Comparison of ENCODE assay signal across 11 cellular contexts in the genomic region with DNA sequence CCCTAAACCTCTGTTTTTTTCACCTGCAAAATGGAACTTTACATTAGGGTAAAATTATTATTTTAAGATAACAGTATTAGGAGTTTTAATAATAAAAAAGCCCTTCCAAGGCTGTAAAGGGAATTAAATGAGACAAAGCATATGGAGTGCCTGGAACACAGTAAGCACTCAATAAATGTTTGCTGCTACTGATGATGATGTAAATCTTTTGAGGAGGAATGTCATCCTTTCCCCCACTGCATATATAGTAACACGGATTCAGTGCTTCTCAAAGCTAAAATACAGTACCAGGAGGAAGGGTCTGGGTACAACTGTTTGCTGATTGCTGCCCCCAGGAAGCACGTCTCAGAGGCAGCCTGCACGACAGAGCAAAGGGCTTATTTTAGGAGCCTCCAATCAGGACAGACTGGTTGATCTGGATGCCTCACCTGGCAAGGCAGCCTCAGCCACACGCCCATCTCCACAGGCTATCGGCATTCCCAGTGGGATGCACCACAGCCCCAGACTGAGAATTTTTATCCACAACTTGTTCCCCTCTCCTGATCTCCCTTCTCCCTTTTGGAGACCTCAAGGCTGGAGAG.
DNase-seq lines count a peak whose midpoint lies in the region; ATAC-seq, FAIRE-seq and TF ChIP-seq lines count a peak whose summit lies in the region.
"Had no signal": no experiment of that assay in that cellular context is flagged by ENCODE, and none has a peak within 500 bp of the region (broad histone marks: within the 10 kb centered on the region; RNA-seq: fewer than 3 reads in every experiment).

No MANE protein-coding gene starts in this region.

- no peak for TF ChIP-seq CTCF in WTC11 (IDR thresholded peaks at IDR 0.05)

- H3K9me3 Mint-ChIP-seq in WTC11, result no peaks in the 10 kb centered on the region
- no peaks in the 10 kb centered on the region for H3K9me3 Mint-ChIP-seq in activated naive CD8-positive, alpha-beta T cell treated with anti-CD3 and anti-CD28 coated beads, Interleukin-2, amount 50 U/mL, for 24 hours
- H3K9me3 Mint-ChIP-seq: stimulated activated memory B cell treated with anti-CD40 and anti-IgM and Interleukin-4, amounts not matched to agents 10 μg/mL and 1 μg/mL and 100 μg/mL, for 72 hours had no signal

- peak overlapping the region; percentile 97 for H3K27ac Mint-ChIP-seq in WTC11
- no peak overlapping the region for H3K27ac Mint-ChIP-seq in activated naive CD8-positive, alpha-beta T cell treated with anti-CD3 and anti-CD28 coated beads, Interleukin-2, amount 50 U/mL, for 24 hours
- H3K27ac Mint-ChIP-seq: stimulated activated memory B cell treated with anti-CD40 and anti-IgM and Interleukin-4, amounts not matched to agents 10 μg/mL and 1 μg/mL and 100 μg/mL, for 72 hours had no signal

- H3K36me3 Mint-ChIP-seq in WTC11, result no peaks in the 10 kb centered on the region
- H3K36me3 Mint-ChIP-seq in activated naive CD8-positive, alpha-beta T cell treated with anti-CD3 and anti-CD28 coated beads, Interleukin-2, amount 50 U/mL, for 24 hours (ENCODE audit: low read depth), result no peaks in the 10 kb centered on the region
- H3K36me3 Mint-ChIP-seq: stimulated activated memory B cell treated with anti-CD40 and anti-IgM and Interleukin-4, amounts not matched to agents 10 μg/mL and 1 μg/mL and 100 μg/mL, for 72 hours had no signal

- no peak for FAIRE-seq in frontal cortex (lab: Jason Lieb, UNC)

- peak; percentile 32 for DNase-seq in H7
- DNase-seq in WTC11 (ENCODE audit: low spot score), result peak; percentile 60
- DNase-seq in iPS-NIHi7 (ENCODE audit: extremely low spot score), result peak; percentile 77
- DNase-seq in activated effector memory CD4-positive, alpha-beta T cell treated with anti-CD3 and anti-CD28 coated beads, Interleukin-2, amount 50 U/mL, for 16 hours, result no peak
- DNase-seq in frontal cortex (ENCODE audit: low spot score in 2 of 2), result no peak
- no peak for DNase-seq in activated naive CD8-positive, alpha-beta T cell treated with anti-CD3 and anti-CD28 coated beads, Interleukin-2, amount 50 U/mL, for 24 hours
- DNase-seq: effector CD8-positive, alpha-beta T cell; NCI-H524 treated with DMSO at 0.1 percent for 48 hours had no signal

- no peak overlapping the region for H3K4me3 ChIP-seq in H7 (ENCODE audit: insufficient read depth, low read depth, low read length)
- H3K4me3 ChIP-seq in skin epidermis, result no peak overlapping the region

- ATAC-seq in WTC11, result peak; percentile 87
- ATAC-seq in GM19467 (IDR thresholded peaks at IDR 0.05; ENCODE audit: unreplicated experiment), result no peak
- no peak for ATAC-seq in activated naive CD8-positive, alpha-beta T cell treated with anti-CD3 and anti-CD28 coated beads, Interleukin-2, amount 50 U/mL, for 24 hours

- H3K36me3 ChIP-seq in H7 (replicated peaks; ENCODE audit: control insufficient read depth, insufficient read depth, low read length), result no peaks in the 10 kb centered on the region

- H3K27me3 Mint-ChIP-seq in WTC11 (ENCODE audit: low read depth), result peaks cover 10% of the 10 kb centered on the region
- H3K27me3 Mint-ChIP-seq in activated naive CD8-positive, alpha-beta T cell treated with anti-CD3 and anti-CD28 coated beads, Interleukin-2, amount 50 U/mL, for 24 hours, result peaks cover 15% of the 10 kb centered on the region

- CTCF ChIA-PET in WTC11 (lab: Charles Lee), result interaction anchor here (0.7 to 1.1 kb wide), 3 partner anchors 11 to 225 kb away, joined by 3 to 5 read pairs (median 4); no protein-coding TSS in a partner anchor

- peaks cover 93% of the 10 kb centered on the region for H3K4me1 Mint-ChIP-seq in WTC11
- H3K4me1 Mint-ChIP-seq in activated naive CD8-positive, alpha-beta T cell treated with anti-CD3 and anti-CD28 coated beads, Interleukin-2, amount 50 U/mL, for 24 hours, result peaks cover 32% of the 10 kb centered on the region

- peak overlapping the region in 20 of 21 experiments; percentile 26 to 86 (median 70) for H3K27ac ChIP-seq in skin epidermis

- H3K4me3 Mint-ChIP-seq in WTC11, result peak overlapping the region; percentile 53
- H3K4me3 Mint-ChIP-seq in activated naive CD8-positive, alpha-beta T cell treated with anti-CD3 and anti-CD28 coated beads, Interleukin-2, amount 50 U/mL, for 24 hours, result no peak overlapping the region
- H3K4me3 Mint-ChIP-seq: stimulated activated memory B cell treated with anti-CD40 and anti-IgM and Interleukin-4, amounts not matched to agents 10 μg/mL and 1 μg/mL and 100 μg/mL, for 72 hours had no signal

- no peaks in the 10 kb centered on the region; the same call in 1 of the 2 replicates for H3K27me3 ChIP-seq in H7 (ENCODE audit: control insufficient read depth, insufficient read depth, low read length)

- POLR2A ChIA-PET in WTC11 (lab: Charles Lee), result interaction anchor here (1.7 kb wide), 1 partner anchor 64 kb away, joined by 5 read pairs; a partner anchor contains a TSS

TF ChIP-seq in WTC11, 78 proteins besides CTCF, POLR2A, EP300 and RAD21:
- TF ChIP-seq ZNF423 (CRISPR knock-in tag; IDR thresholded peaks at IDR 0.05) (peak; percentile 56; the same call in 1 of the 2 replicates), FOXK1 (CRISPR knock-in tag; IDR thresholded peaks at IDR 0.05) (0 out of 2 replicates have a peak, but pooled peaks have one; percentile 35), NFATC4 (CRISPR knock-in tag; IDR thresholded peaks at IDR 0.05) (no peak), TEAD1 (CRISPR knock-in tag; IDR thresholded peaks at IDR 0.05) (peak; percentile 85; the same call in 1 of the 2 replicates), TEAD4 (CRISPR knock-in tag; IDR thresholded peaks at IDR 0.05) (0 out of 2 replicates have a peak, but pooled peaks have one; percentile 31)
- TF ChIP-seq, protein P1, sequence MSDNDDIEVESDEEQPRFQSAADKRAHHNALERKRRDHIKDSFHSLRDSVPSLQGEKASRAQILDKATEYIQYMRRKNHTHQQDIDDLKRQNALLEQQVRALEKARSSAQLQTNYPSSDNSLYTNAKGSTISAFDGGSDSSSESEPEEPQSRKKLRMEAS (CRISPR knock-in tag; IDR thresholded peaks at IDR 0.05), result no peak
- TF ChIP-seq, protein P2, sequence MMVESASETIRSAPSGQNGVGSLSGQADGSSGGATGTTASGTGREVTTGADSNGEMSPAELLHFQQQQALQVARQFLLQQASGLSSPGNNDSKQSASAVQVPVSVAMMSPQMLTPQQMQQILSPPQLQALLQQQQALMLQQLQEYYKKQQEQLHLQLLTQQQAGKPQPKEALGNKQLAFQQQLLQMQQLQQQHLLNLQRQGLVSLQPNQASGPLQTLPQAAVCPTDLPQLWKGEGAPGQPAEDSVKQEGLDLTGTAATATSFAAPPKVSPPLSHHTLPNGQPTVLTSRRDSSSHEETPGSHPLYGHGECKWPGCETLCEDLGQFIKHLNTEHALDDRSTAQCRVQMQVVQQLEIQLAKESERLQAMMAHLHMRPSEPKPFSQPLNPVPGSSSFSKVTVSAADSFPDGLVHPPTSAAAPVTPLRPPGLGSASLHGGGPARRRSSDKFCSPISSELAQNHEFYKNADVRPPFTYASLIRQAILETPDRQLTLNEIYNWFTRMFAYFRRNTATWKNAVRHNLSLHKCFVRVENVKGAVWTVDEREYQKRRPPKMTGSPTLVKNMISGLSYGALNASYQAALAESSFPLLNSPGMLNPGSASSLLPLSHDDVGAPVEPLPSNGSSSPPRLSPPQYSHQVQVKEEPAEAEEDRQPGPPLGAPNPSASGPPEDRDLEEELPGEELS (CRISPR knock-in tag; IDR thresholded peaks at IDR 0.05), result 0 out of 2 replicates have a peak, but pooled peaks have one; percentile 59

Comparison
In these comparisons a context has a peak if more than half of its experiments do, and no peak if none do; other contexts are left out.
1. DNase-seq: peak in H7 (single experiment), WTC11 (single experiment) and iPS-NIHi7 (single experiment); none in activated effector memory CD4-positive, alpha-beta T cell treated with anti-CD3 and anti-CD28 coated beads, Interleukin-2, amount 50 U/mL, for 16 hours (single experiment), frontal cortex (0 of 2) and activated naive CD8-positive, alpha-beta T cell treated with anti-CD3 and anti-CD28 coated beads, Interleukin-2, amount 50 U/mL, for 24 hours (single experiment).